8 cellular contexts compared by ENCODE assay signal in genomic region chr17:44308865-44309264, GRCh38. TPM values are rescaled to one million over a fixed set of nuclear protein-coding genes. Genes with fewer than 3 reads are reported as not detected.
DNase-seq lines count a peak whose midpoint lies in the region; ATAC-seq and TF ChIP-seq lines count a peak whose summit lies in the region.

No MANE protein-coding gene starts in this region.

- H3K27ac Mint-ChIP-seq in glutamatergic neuron (ENCODE audit: unreplicated experiment): peak overlapping the region; percentile 81

- ATAC-seq in HG02798 (IDR thresholded peaks at IDR 0.05; ENCODE audit: poor library complexity, unreplicated experiment): no peak
- no peak for ATAC-seq in HG03378 (IDR thresholded peaks at IDR 0.05; ENCODE audit: unreplicated experiment)

- peaks cover 11% of the 10 kb centered on the region for H3K9me3 Mint-ChIP-seq in glutamatergic neuron (ENCODE audit: unreplicated experiment)

- peaks cover 2% of the 10 kb centered on the region; the same call in 1 of the 2 replicates for H3K27me3 ChIP-seq in OCI-LY1 (ENCODE audit: insufficient read depth, low read length)

- no peaks in the 10 kb centered on the region for H4K20me1 ChIP-seq in OCI-LY1 (ENCODE audit: insufficient read depth, low read length)

- peak overlapping the region; percentile 89 for H3K4me2 ChIP-seq in OCI-LY1 (ENCODE audit: low read length)

- peak; percentile 19 for DNase-seq in NCI-H1694 (lab: John Stamatoyannopoulos, UW)
- DNase-seq in NCI-H1694 treated with DMSO at 0.1 percent for 48 hours (lab: John Stamatoyannopoulos, UW): no peak
- DNase-seq in glutamatergic neuron: peak; percentile 59
- DNase-seq in skeletal muscle cell (ENCODE audit: low read depth): no peak
- DNase-seq in ecto neural progenitor cell (ENCODE audit: low spot score): no peak

- no peaks in the 10 kb centered on the region for H3K9me2 ChIP-seq in OCI-LY1 (ENCODE audit: low read depth, low read length)

- no peaks in the 10 kb centered on the region for H3F3A ChIP-seq in OCI-LY1 (ENCODE audit: insufficient read depth, low read length)

- peaks cover 1% of the 10 kb centered on the region for H3K36me3 Mint-ChIP-seq in glutamatergic neuron (ENCODE audit: unreplicated experiment)

- H3K4me3 ChIP-seq in OCI-LY1 (ENCODE audit: low read depth, low read length, poor library complexity, severe bottlenecking) (peak overlapping the region; percentile 52), skeletal muscle cell (ENCODE audit: low read depth, low read length) (peak overlapping the region; percentile 50)

- H2AFZ ChIP-seq in OCI-LY1 (ENCODE audit: low read length): no peak overlapping the region

- H3K36me3 ChIP-seq in OCI-LY1 (ENCODE audit: insufficient read depth, low read length): no peaks in the 10 kb centered on the region

- H3K27me3 Mint-ChIP-seq in glutamatergic neuron (ENCODE audit: unreplicated experiment): peaks cover 14% of the 10 kb centered on the region

- TF ChIP-seq CTCF in OCI-LY1 (IDR thresholded peaks at IDR 0.05; ENCODE audit: low read length) (no peak), glutamatergic neuron (IDR thresholded peaks at IDR 0.05; ENCODE audit: partially characterized antibody, unreplicated experiment) (no peak)

- peaks cover 7% of the 10 kb centered on the region for H3K4me1 ChIP-seq in OCI-LY1 (ENCODE audit: insufficient read depth, low read length, severe bottlenecking)

- H3K79me2 ChIP-seq in OCI-LY1 (ENCODE audit: insufficient read depth, low read length): no peaks in the 10 kb centered on the region

- no peaks in the 10 kb centered on the region for H3K9me3 ChIP-seq in OCI-LY1 (ENCODE audit: low read length)

- H3K4me3 Mint-ChIP-seq in glutamatergic neuron (ENCODE audit: unreplicated experiment): peak overlapping the region; percentile 94

- no peak overlapping the region for H3K9ac ChIP-seq in OCI-LY1 (ENCODE audit: low read length)

- H3K27ac ChIP-seq in OCI-LY1 (ENCODE audit: low read depth, low read length, poor library complexity, severe bottlenecking): no peak overlapping the region

- H3K4me1 Mint-ChIP-seq in glutamatergic neuron (ENCODE audit: low read depth, unreplicated experiment): peaks cover 29% of the 10 kb centered on the region

RNA-seq across cellular contexts. Expression of gene RUNDC3A, which starts 0.5 kb away (rescaled TPM):
- total RNA-seq in glutamatergic neuron (ENCODE audit: unreplicated experiment): 282 TPM

RNA-seq across cellular contexts. Expression of gene SLC25A39, which starts 15.8 kb away (rescaled TPM):
- 104 TPM for total RNA-seq in glutamatergic neuron (ENCODE audit: unreplicated experiment)

RNA-seq across cellular contexts. Expression of gene GRN, which starts 36.2 kb away (rescaled TPM):
- 88.7 TPM for total RNA-seq in glutamatergic neuron (ENCODE audit: unreplicated experiment)

RNA-seq across cellular contexts. Expression of gene SLC4A1, which starts 40.9 kb away (rescaled TPM):
- total RNA-seq in glutamatergic neuron (ENCODE audit: unreplicated experiment): not detected

RNA-seq across cellular contexts. Expression of gene FAM171A2, which starts 54.8 kb away (rescaled TPM):
- total RNA-seq in glutamatergic neuron (ENCODE audit: unreplicated experiment): 81.3 TPM

Comparison
In these comparisons a context has a peak if more than half of its experiments do, and no peak if none do; other contexts are left out.
1. DNase-seq: peak in NCI-H1694 (single experiment) and glutamatergic neuron (single experiment); none in NCI-H1694 treated with DMSO at 0.1 percent for 48 hours (single experiment), skeletal muscle cell (single experiment) and ecto neural progenitor cell (single experiment).